ENCODE assay signal across 8 cellular contexts in the genomic region with DNA sequence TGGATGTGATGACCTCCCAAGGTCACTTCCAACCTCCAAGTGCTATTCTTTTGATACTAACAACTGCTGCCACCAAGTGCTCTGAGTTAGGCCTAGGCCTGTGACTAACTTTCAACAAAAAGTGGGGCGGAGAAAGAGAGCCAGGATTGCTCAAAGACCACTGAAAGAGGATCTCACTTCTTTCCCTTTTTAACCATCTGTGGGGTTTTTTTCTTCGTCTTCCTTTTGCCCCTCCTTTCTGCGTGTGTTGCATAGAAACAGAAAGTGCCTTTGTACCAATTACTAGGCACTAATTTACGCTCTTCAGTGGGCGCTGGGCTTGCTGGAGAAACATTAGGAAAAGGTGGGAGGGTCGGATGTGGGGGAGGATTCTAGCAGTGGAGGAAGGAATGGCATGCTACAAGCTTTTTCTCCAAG. TPM values are rescaled to one million over a fixed set of nuclear protein-coding genes. Genes with fewer than 3 reads are reported as not detected.
DNase-seq lines count a peak whose midpoint lies in the region; ATAC-seq, FAIRE-seq and TF ChIP-seq lines count a peak whose summit lies in the region.

No MANE protein-coding gene starts in this region.

- H3K4me3 Mint-ChIP-seq in activated naive CD4-positive, alpha-beta T cell treated with anti-CD3 and anti-CD28 coated beads, Interleukin-2, amount 50 U/mL, for 24 hours = peak overlapping the region; percentile 84

- H3K36me3 Mint-ChIP-seq in activated naive CD4-positive, alpha-beta T cell treated with anti-CD3 and anti-CD28 coated beads, Interleukin-2, amount 50 U/mL, for 24 hours = peaks cover 2% of the 10 kb centered on the region

- ATAC-seq in GM19468 (IDR thresholded peaks at IDR 0.05; ENCODE audit: extremely low read depth, unreplicated experiment) = peak; percentile 50
- peak; percentile 69 for ATAC-seq in HG03460 (IDR thresholded peaks at IDR 0.05; ENCODE audit: unreplicated experiment)

- H3K9me3 Mint-ChIP-seq in activated naive CD4-positive, alpha-beta T cell treated with anti-CD3 and anti-CD28 coated beads, Interleukin-2, amount 50 U/mL, for 24 hours = no peaks in the 10 kb centered on the region

- no peaks in the 10 kb centered on the region for H3K27me3 Mint-ChIP-seq in activated naive CD4-positive, alpha-beta T cell treated with anti-CD3 and anti-CD28 coated beads, Interleukin-2, amount 50 U/mL, for 24 hours

- peak overlapping the region; percentile 100 for H3K27ac Mint-ChIP-seq in activated naive CD4-positive, alpha-beta T cell treated with anti-CD3 and anti-CD28 coated beads, Interleukin-2, amount 50 U/mL, for 24 hours

- no peak for FAIRE-seq in D721Med (lab: Jason Lieb, UNC)

- in situ Hi-C loops in G401 (cut with HindIII; ENCODE audit: low sequenced_read_pairs) = no loop called here

- TF ChIP-seq CTCF in D721Med (IDR thresholded peaks at IDR 0.05; ENCODE audit: insufficient read depth, missing control alignments) = no peak

- DNase-seq in G401 (ENCODE audit: low spot score) (peak; percentile 42), inferior parietal cortex (ENCODE audit: extremely low spot score) (peak; percentile 54), NCI-H1930 (lab: John Stamatoyannopoulos, UW) (no peak), D721Med (ENCODE audit: insufficient read length, low spot score) (no peak)
- DNase-seq in stimulated activated naive CD4-positive, alpha-beta T cell treated with Interleukin-2 at 50 U/mL for 16 hours (lab: John Stamatoyannopoulos, UW) = peak; percentile 13

- H3K4me1 Mint-ChIP-seq in activated naive CD4-positive, alpha-beta T cell treated with anti-CD3 and anti-CD28 coated beads, Interleukin-2, amount 50 U/mL, for 24 hours = peaks cover 82% of the 10 kb centered on the region

RNA-seq across cellular contexts. Expression of a gene that starts 8.0 kb away (rescaled TPM):
- total RNA-seq in G401 (2014; rRNA removed; shearing (Covaris generic)) = 6.5 and 12.3 TPM in 2 replicates

Comparison
In these comparisons a context has a peak if more than half of its experiments do, and no peak if none do; other contexts are left out.
1. DNase-seq: peak in G401 (single experiment), inferior parietal cortex (single experiment) and stimulated activated naive CD4-positive, alpha-beta T cell treated with Interleukin-2 at 50 U/mL for 16 hours (single experiment); none in NCI-H1930 (0 of 2) and D721Med (single experiment).